In the genomic region with DNA sequence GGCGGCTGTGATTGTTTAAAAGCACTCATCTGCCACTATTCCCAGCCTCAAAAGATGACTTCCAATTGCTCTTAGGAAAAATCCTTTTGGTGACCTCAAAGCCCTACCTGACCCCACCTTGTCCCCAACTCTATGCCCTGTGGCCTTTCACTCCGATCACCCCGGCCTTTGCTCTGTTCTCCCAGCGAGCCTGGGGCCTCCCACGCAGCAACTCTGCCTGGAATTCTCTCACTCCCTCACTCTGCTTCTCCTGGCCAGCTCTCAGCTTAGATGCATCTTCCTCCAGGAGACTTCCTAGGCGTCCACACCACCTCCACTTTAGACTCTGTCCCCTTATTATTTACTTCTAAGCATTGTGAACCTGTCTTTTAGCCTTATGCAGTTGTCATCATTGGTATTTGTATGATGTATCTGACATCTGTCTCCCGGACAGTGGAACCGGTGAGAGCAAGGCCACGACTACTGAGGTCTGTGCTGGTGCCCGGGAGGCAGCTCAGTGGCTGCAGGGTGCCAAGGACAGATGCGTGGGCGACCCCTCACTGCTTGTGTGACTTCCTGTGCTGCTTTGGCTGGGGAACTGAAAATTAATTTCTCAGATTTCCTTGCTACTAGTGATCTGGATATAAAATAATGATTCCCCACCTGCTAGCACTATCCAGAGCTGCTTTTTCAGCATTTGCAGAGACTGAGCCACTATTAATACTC, we compare ENCODE assay signal across 13 cellular contexts.
DNase-seq lines count a peak whose midpoint lies in the region; ATAC-seq, FAIRE-seq and TF ChIP-seq lines count a peak whose summit lies in the region.
"Had no signal": no experiment of that assay in that cellular context is flagged by ENCODE, and none has a peak within 500 bp of the region (broad histone marks: within the 10 kb centered on the region; RNA-seq: fewer than 3 reads in every experiment).

No MANE protein-coding gene starts in this region.

- no peak for TF ChIP-seq CTCF in GM06990 (IDR thresholded peaks at IDR 0.05; ENCODE audit: insufficient read depth, low read length, poor library complexity, severe bottlenecking)
- TF ChIP-seq CTCF in nephron (IDR thresholded peaks at IDR 0.05; ENCODE audit: unreplicated experiment in 3 of 3): no peak
- TF ChIP-seq CTCF in kidney (IDR thresholded peaks at IDR 0.05; ENCODE audit: borderline replicate concordance, extremely low read depth, insufficient read depth): no peak

- H3K36me3 Mint-ChIP-seq in activated T-helper 1 cell treated with anti-CD3 and anti-CD28 coated beads, Interleukin-12 subunit alpha, Interleukin-12 subunit beta, Interleukin-2, Interleukin-4 antibody, amounts not matched to agents 30 ng/mL and 10 ng/mL and 1 ng/mL, durations not matched to agents 14 hours and 24 hours and 36 hours (ENCODE audit: low read depth): peaks cover 22% of the 10 kb centered on the region
- H3K36me3 Mint-ChIP-seq in nephron (ENCODE audit: low read depth): no peaks in the 10 kb centered on the region

- H3K27me3 Mint-ChIP-seq in activated T-helper 1 cell treated with anti-CD3 and anti-CD28 coated beads, Interleukin-12 subunit alpha, Interleukin-12 subunit beta, Interleukin-2, Interleukin-4 antibody, amounts not matched to agents 30 ng/mL and 10 ng/mL and 1 ng/mL, durations not matched to agents 14 hours and 24 hours and 36 hours (ENCODE audit: insufficient read depth): no peaks in the 10 kb centered on the region
- peaks cover 5% of the 10 kb centered on the region for H3K27me3 Mint-ChIP-seq in nephron (ENCODE audit: low read depth)

- H3K9me3 ChIP-seq in kidney (ENCODE audit: control insufficient read depth in 1 of 2, low read length in 2 of 2): no peaks in the 10 kb centered on the region
- H3K9me3 ChIP-seq: ascending aorta, tibial nerve had no signal

- DNase-seq in GM06990 (ENCODE audit: extremely low read depth, insufficient read length): peak; percentile 42
- no peak for DNase-seq in activated T-helper 1 cell treated with anti-CD3 and anti-CD28 coated beads, Interleukin-12 subunit alpha, Interleukin-12 subunit beta, Interleukin-2, Interleukin-4 antibody, amounts not matched to agents 30 ng/mL and 10 ng/mL and 1 ng/mL, durations not matched to agents 14 hours and 24 hours and 36 hours (ENCODE audit: low spot score)
- DNase-seq in T1000 (lab: John Stamatoyannopoulos, UW): no peak
- no peak for DNase-seq in SHP77 treated with DMSO at 0.1 percent for 48 hours (lab: John Stamatoyannopoulos, UW)
- no peak for DNase-seq in kidney
- DNase-seq: foreskin keratinocyte, KBM-7, NCI-H82 had no signal

- H3K36me3 ChIP-seq in GM06990 (ENCODE audit: control insufficient read depth, insufficient read depth, low read length): peaks cover 2% of the 10 kb centered on the region
- no peaks in the 10 kb centered on the region for H3K36me3 ChIP-seq in kidney (ENCODE audit: control insufficient read depth in 1 of 2, insufficient read depth in 2 of 2, low read length in 2 of 2)
- H3K36me3 ChIP-seq: ascending aorta, tibial nerve had no signal

- H3K4me1 Mint-ChIP-seq in activated T-helper 1 cell treated with anti-CD3 and anti-CD28 coated beads, Interleukin-12 subunit alpha, Interleukin-12 subunit beta, Interleukin-2, Interleukin-4 antibody, amounts not matched to agents 30 ng/mL and 10 ng/mL and 1 ng/mL, durations not matched to agents 14 hours and 24 hours and 36 hours (ENCODE audit: low read depth): peaks cover 97% of the 10 kb centered on the region
- peaks cover 82% of the 10 kb centered on the region for H3K4me1 Mint-ChIP-seq in nephron

- FAIRE-seq in kidney (lab: Jason Lieb, UNC): no peak

- H3K4me1 ChIP-seq in kidney (ENCODE audit: control insufficient read depth in 1 of 2, insufficient read depth in 1 of 2, low read depth in 1 of 2, low read length in 2 of 2): peaks cover 26 to 27% of the 10 kb centered on the region in 2 donors

- H3K9me3 Mint-ChIP-seq in activated T-helper 1 cell treated with anti-CD3 and anti-CD28 coated beads, Interleukin-12 subunit alpha, Interleukin-12 subunit beta, Interleukin-2, Interleukin-4 antibody, amounts not matched to agents 30 ng/mL and 10 ng/mL and 1 ng/mL, durations not matched to agents 14 hours and 24 hours and 36 hours: no peaks in the 10 kb centered on the region
- no peaks in the 10 kb centered on the region for H3K9me3 Mint-ChIP-seq in nephron

- peak overlapping the region; percentile 45 for H3K4me3 Mint-ChIP-seq in activated T-helper 1 cell treated with anti-CD3 and anti-CD28 coated beads, Interleukin-12 subunit alpha, Interleukin-12 subunit beta, Interleukin-2, Interleukin-4 antibody, amounts not matched to agents 30 ng/mL and 10 ng/mL and 1 ng/mL, durations not matched to agents 14 hours and 24 hours and 36 hours
- H3K4me3 Mint-ChIP-seq in nephron: peak overlapping the region in 1 of 3 experiments; percentile 19

- no peak overlapping the region for H3K9ac ChIP-seq in kidney (ENCODE audit: low read length in 2 of 2)

- H3K4me3 ChIP-seq in GM06990 (replicated peaks; ENCODE audit: low read depth, low read length): no peak overlapping the region
- no peak overlapping the region for H3K4me3 ChIP-seq in kidney (ENCODE audit: low read length in 2 of 2)
- H3K4me3 ChIP-seq: ascending aorta, tibial nerve had no signal

- H3K27ac Mint-ChIP-seq in activated T-helper 1 cell treated with anti-CD3 and anti-CD28 coated beads, Interleukin-12 subunit alpha, Interleukin-12 subunit beta, Interleukin-2, Interleukin-4 antibody, amounts not matched to agents 30 ng/mL and 10 ng/mL and 1 ng/mL, durations not matched to agents 14 hours and 24 hours and 36 hours: peak overlapping the region; percentile 96
- H3K27ac Mint-ChIP-seq in nephron: peak overlapping the region; percentile 10 to 56 (median 52)

- H3K27ac ChIP-seq in kidney (ENCODE audit: low read depth in 2 of 2, low read length in 2 of 2): no peak overlapping the region
- H3K27ac ChIP-seq: ascending aorta, foreskin keratinocyte had no signal

- ATAC-seq in GM21825 (IDR thresholded peaks at IDR 0.05; ENCODE audit: unreplicated experiment) (peak; percentile 38), HG02588 (IDR thresholded peaks at IDR 0.05; ENCODE audit: unreplicated experiment) (no peak)
- ATAC-seq: foreskin keratinocyte had no signal

- intact Hi-C loops in activated T-helper 1 cell treated with anti-CD3 and anti-CD28 coated beads, Interleukin-12 subunit alpha, Interleukin-12 subunit beta, Interleukin-2, Interleukin-4 antibody, amounts not matched to agents 30 ng/mL and 10 ng/mL and 1 ng/mL, durations not matched to agents 14 hours and 24 hours and 36 hours (cut with micrococcal nuclease): loop anchor here (5.0 to 10.0 kb wide), 3 partner anchors 277 to 397 kb away; a partner anchor contains a TSS
- intact Hi-C loops in kidney (cut with DNase I): no loop called here

- no peaks in the 10 kb centered on the region for H3K27me3 ChIP-seq in GM06990 (replicated peaks; ENCODE audit: control insufficient read depth, insufficient read depth, low read length)
- H3K27me3 ChIP-seq: ascending aorta, foreskin keratinocyte, tibial nerve had no signal
